Comparison of ENCODE assay signal across 20 cellular contexts in genomic region chr7:2425749-2426148, GRCh38. TPM values are rescaled to one million over a fixed set of nuclear protein-coding genes. Genes with fewer than 3 reads are reported as not detected.
DNase-seq lines count a peak whose midpoint lies in the region; ATAC-seq and TF ChIP-seq lines count a peak whose summit lies in the region.
"Had no signal": no experiment of that assay in that cellular context is flagged by ENCODE, and none has a peak within 500 bp of the region (broad histone marks: within the 10 kb centered on the region; RNA-seq: fewer than 3 reads in every experiment).

No MANE protein-coding gene starts in this region.

- no peak overlapping the region for H3K4me3 ChIP-seq in CD4-positive, CD25-positive, alpha-beta regulatory T cell (ENCODE audit: low read depth, low read length)
- H3K4me3 ChIP-seq: A549, BLaER1, SK-N-MC had no signal

- H3K27me3 Mint-ChIP-seq in CD4-positive, CD25-positive, alpha-beta regulatory T cell, result no peaks in the 10 kb centered on the region
- H3K27me3 Mint-ChIP-seq in immature natural killer cell (ENCODE audit: low read depth in 3 of 3), result peaks cover 0 to 7% (median 0%) of the 10 kb centered on the region in 3 donors
- H3K27me3 Mint-ChIP-seq: CD8-positive, alpha-beta memory T cell had no signal

- H3K36me3 Mint-ChIP-seq in CD4-positive, CD25-positive, alpha-beta regulatory T cell, result peaks cover 8% of the 10 kb centered on the region
- H3K36me3 Mint-ChIP-seq in immature natural killer cell, result peaks cover 1 to 10% (median 4%) of the 10 kb centered on the region in 3 donors

- no peak for ATAC-seq in CD4-positive, CD25-positive, alpha-beta regulatory T cell (ENCODE audit: low read depth in 2 of 2)
- ATAC-seq in HG03097 (IDR thresholded peaks at IDR 0.05; ENCODE audit: low FRiP score, unreplicated experiment) (no peak), HG02678 (IDR thresholded peaks at IDR 0.05; ENCODE audit: unreplicated experiment) (no peak)
- ATAC-seq: A549, Panc1 had no signal

- H3K9me3 Mint-ChIP-seq in CD4-positive, CD25-positive, alpha-beta regulatory T cell, result peaks cover 0 to 1% (median under 1%) of the 10 kb centered on the region in 7 donors
- no peaks in the 10 kb centered on the region for H3K9me3 Mint-ChIP-seq in immature natural killer cell
- H3K9me3 Mint-ChIP-seq: CD8-positive, alpha-beta memory T cell had no signal

- no peak for TF ChIP-seq CTCF in GM20000 (IDR thresholded peaks at IDR 0.05; ENCODE audit: extremely low read depth, missing control alignments)

- H3K27ac ChIP-seq in CD4-positive, CD25-positive, alpha-beta regulatory T cell (ENCODE audit: insufficient read depth, low read length, poor library complexity, severe bottlenecking), result no peak overlapping the region
- H3K27ac ChIP-seq: A549, BLaER1, KMS-11, SK-N-MC had no signal

- peaks cover 5% of the 10 kb centered on the region for H3K36me3 ChIP-seq in CD4-positive, CD25-positive, alpha-beta regulatory T cell (ENCODE audit: control insufficient read depth, insufficient read depth, low read length)

- H3K4me1 ChIP-seq in CD4-positive, CD25-positive, alpha-beta regulatory T cell (ENCODE audit: control insufficient read depth, insufficient read depth, low read length, poor library complexity, severe bottlenecking), result no peaks in the 10 kb centered on the region
- H3K4me1 ChIP-seq: A549 had no signal

- no peak overlapping the region for H3K4me3 Mint-ChIP-seq in CD4-positive, CD25-positive, alpha-beta regulatory T cell
- peak overlapping the region in 3 of 5 donors; percentile 9 to 34 (median 9) for H3K4me3 Mint-ChIP-seq in immature natural killer cell

- H3K27me3 ChIP-seq in CD4-positive, CD25-positive, alpha-beta regulatory T cell (ENCODE audit: control insufficient read depth, insufficient read depth, low read length), result no peaks in the 10 kb centered on the region
- H3K27me3 ChIP-seq: BLaER1 had no signal

- H3K27ac Mint-ChIP-seq in CD4-positive, CD25-positive, alpha-beta regulatory T cell, result peak overlapping the region in 2 of 3 donors; percentile 54 to 77
- H3K27ac Mint-ChIP-seq in immature natural killer cell, result peak overlapping the region in 5 of 6 donors; percentile 65 to 87 (median 79)

- H3K4me1 Mint-ChIP-seq in CD4-positive, CD25-positive, alpha-beta regulatory T cell, result peaks cover 0 to 17% (median 11%) of the 10 kb centered on the region in 4 donors
- H3K4me1 Mint-ChIP-seq in immature natural killer cell, result peaks cover 81 to 82% of the 10 kb centered on the region in 2 donors

- H3K9me3 ChIP-seq in CD4-positive, CD25-positive, alpha-beta regulatory T cell (ENCODE audit: control insufficient read depth in 2 of 2, low read length in 2 of 2), result peaks cover 0 to 1% of the 10 kb centered on the region in 2 experiments

- DNase-seq in CD4-positive, CD25-positive, alpha-beta regulatory T cell, result no peak
- DNase-seq in GM20000 (ENCODE audit: low spot score) (peak; percentile 2), RPMI8226 (peak; percentile 80), immature natural killer cell (no peak), HUDEP-2 (lab: John Stamatoyannopoulos, UW; ENCODE audit: unreplicated experiment in 76 of 76) (no peak), NOMO-1 (lab: John Stamatoyannopoulos, UW; ENCODE audit: unreplicated experiment in 2 of 2) (no peak)
- DNase-seq: CD8-positive, alpha-beta memory T cell; DND-41; NCI-H2029; NCI-H345; NCI-H524 treated with DMSO at 0.1 percent for 48 hours; SHP77 had no signal

RNA-seq across cellular contexts. Expression of gene CHST12, which starts 22.3 kb away (rescaled TPM):
- total RNA-seq in CD4-positive, CD25-positive, alpha-beta regulatory T cell, result 27.8 TPM
- polyA plus RNA-seq in CD4-positive, CD25-positive, alpha-beta regulatory T cell, result 10 to 100 TPM; 14.1 to 20.4 (median 19.3) TPM
- polyA plus RNA-seq in immature natural killer cell, result 100 to 1,000 TPM in 1 of 3 donors, 10 to 100 TPM in 2; 88.9 to 172 (median 93.4) TPM

RNA-seq across cellular contexts. Expression of gene GRIFIN, which starts 50.4 kb away (rescaled TPM):
- not detected for total RNA-seq in CD4-positive, CD25-positive, alpha-beta regulatory T cell
- polyA plus RNA-seq in CD4-positive, CD25-positive, alpha-beta regulatory T cell, result not detected
- polyA plus RNA-seq in immature natural killer cell, result not detected
- total RNA-seq: CD8-positive, alpha-beta memory T cell; M059J had no signal
- polyA plus RNA-seq: A549; CD8-positive, alpha-beta memory T cell had no signal

Comparison
In these comparisons a context has a peak if more than half of its experiments do, and no peak if none do; other contexts are left out.
1. DNase-seq: peak in GM20000 (single experiment) and RPMI8226 (single experiment); none in CD4-positive, CD25-positive, alpha-beta regulatory T cell (0 of 3), immature natural killer cell (0 of 3), HUDEP-2 (0 of 76) and NOMO-1 (0 of 2).
2. H3K4me3 Mint-ChIP-seq: peak in immature natural killer cell (3 of 5); none in CD4-positive, CD25-positive, alpha-beta regulatory T cell (0 of 4).
3. RNA of gene CHST12, which starts 22.3 kb away (polyA plus RNA-seq): 88.9 to 172 TPM in immature natural killer cell; 14.1 to 20.4 TPM in CD4-positive, CD25-positive, alpha-beta regulatory T cell; every median in the first group is over 4 times any median in the second.